Comparison of ENCODE assay signal across 23 cellular contexts in the genomic region with DNA sequence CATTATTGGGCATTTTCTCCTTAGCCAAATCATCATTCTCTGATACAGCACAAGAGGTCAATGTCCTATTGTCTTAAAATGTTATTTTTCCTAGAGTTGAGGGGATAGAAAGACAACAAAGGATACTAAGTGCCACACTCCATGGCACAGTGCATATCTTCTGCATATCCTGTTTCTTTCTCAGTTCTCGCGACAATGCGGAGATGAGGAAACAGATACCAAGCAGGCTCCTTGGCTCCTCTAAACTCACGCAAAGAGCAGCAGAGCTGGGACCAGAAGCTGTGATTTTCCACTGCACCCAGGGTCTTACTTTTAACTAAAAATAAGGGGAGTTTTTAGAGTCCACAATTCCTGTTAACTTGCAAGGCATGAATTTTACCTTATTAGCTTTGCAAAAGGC.
"Had no signal": no experiment of that assay in that cellular context is flagged by ENCODE, and none has a peak within 500 bp of the region (broad histone marks: within the 10 kb centered on the region; RNA-seq: fewer than 3 reads in every experiment).

No MANE protein-coding gene starts in this region.

- H3K27me3 Mint-ChIP-seq: natural killer cell treated with Interleukin-12 subunit alpha and Interleukin-12 subunit beta and Interleukin-15 and Interleukin-18, amount 100 ng/mL, for 72 hours; progenitor cell of endocrine pancreas had no signal

- H3K36me3 ChIP-seq: left ventricle myocardium inferior, ovary, right atrium auricular region, stomach, thyroid gland, transverse colon, upper lobe of right lung had no signal

- H3K27ac ChIP-seq: left ventricle myocardium inferior, ovary, right atrium auricular region, skin epidermis, testis, thyroid gland, transverse colon, upper lobe of right lung had no signal

- H3K9me3 ChIP-seq: left ventricle myocardium inferior, mucosa of descending colon, ovary, right atrium auricular region, stomach, testis, thyroid gland, transverse colon, upper lobe of right lung had no signal

- DNase-seq: hypothalamus; islet precursor cell; left ventricle myocardium inferior; midbrain; mucosa of descending colon; naive thymus-derived CD4-positive, alpha-beta T cell; ovary; stimulated activated CD4-positive, alpha-beta T cell treated with anti-CD3 and anti-CD28 coated beads, Interleukin-12 subunit alpha, Interleukin-12 subunit beta, amount 100 ng/mL, for 4 hours; stimulated activated CD4-positive, alpha-beta T cell treated with anti-CD3 and anti-CD28 coated beads, Interleukin-15, amount 100 ng/mL, for 24 hours; stimulated activated CD4-positive, alpha-beta T cell treated with anti-CD3 and anti-CD28 coated beads, Interleukin-2, amount 100 ng/mL, for 24 hours; stimulated activated CD4-positive, alpha-beta T cell treated with anti-CD3 and anti-CD28 coated beads, Interleukin-4, amount 100 ng/mL, for 1 hour; stimulated activated naive B cell treated with anti-CD40 and anti-IgM and Interleukin-4, amounts not matched to agents 10 μg/mL and 1 μg/mL and 100 μg/mL, for 72 hours; stimulated activated naive CD8-positive, alpha-beta T cell treated with anti-CD3 and anti-CD28 coated beads, Interleukin-15, Interleukin-2, amounts not matched to agents 100 U/mL and 50 U/mL, for 24 hours; stomach; testis; thyroid gland; transverse colon; upper lobe of right lung had no signal

- H3K27ac Mint-ChIP-seq: natural killer cell treated with Interleukin-12 subunit alpha and Interleukin-12 subunit beta and Interleukin-15 and Interleukin-18, amount 100 ng/mL, for 72 hours; progenitor cell of endocrine pancreas; stimulated activated naive B cell treated with anti-CD40 and anti-IgM and Interleukin-4, amounts not matched to agents 10 μg/mL and 1 μg/mL and 100 μg/mL, for 72 hours had no signal

- H3K4me3 ChIP-seq: left ventricle myocardium inferior, lung, mucosa of descending colon, ovary, right atrium auricular region, skin epidermis, stomach, testis, thyroid gland, transverse colon, upper lobe of right lung had no signal

- ATAC-seq: naive thymus-derived CD4-positive, alpha-beta T cell; natural killer cell treated with Interleukin-12 subunit alpha and Interleukin-12 subunit beta and Interleukin-15 and Interleukin-18, amount 100 ng/mL, for 72 hours; stimulated activated naive B cell treated with anti-CD40 and anti-IgM and Interleukin-4, amounts not matched to agents 10 μg/mL and 1 μg/mL and 100 μg/mL, for 72 hours; stimulated activated naive CD8-positive, alpha-beta T cell treated with anti-CD3 and anti-CD28 coated beads, Interleukin-15, Interleukin-2, amounts not matched to agents 100 U/mL and 50 U/mL, for 24 hours had no signal

- H3K9me3 Mint-ChIP-seq: natural killer cell treated with Interleukin-12 subunit alpha and Interleukin-12 subunit beta and Interleukin-15 and Interleukin-18, amount 100 ng/mL, for 72 hours; stimulated activated naive B cell treated with anti-CD40 and anti-IgM and Interleukin-4, amounts not matched to agents 10 μg/mL and 1 μg/mL and 100 μg/mL, for 72 hours had no signal

- H3K4me1 ChIP-seq: testis had no signal

- H3K36me3 Mint-ChIP-seq: naive thymus-derived CD4-positive, alpha-beta T cell; natural killer cell treated with Interleukin-12 subunit alpha and Interleukin-12 subunit beta and Interleukin-15 and Interleukin-18, amount 100 ng/mL, for 72 hours; stimulated activated naive B cell treated with anti-CD40 and anti-IgM and Interleukin-4, amounts not matched to agents 10 μg/mL and 1 μg/mL and 100 μg/mL, for 72 hours had no signal

- H3K4me3 Mint-ChIP-seq: naive thymus-derived CD4-positive, alpha-beta T cell; natural killer cell treated with Interleukin-12 subunit alpha and Interleukin-12 subunit beta and Interleukin-15 and Interleukin-18, amount 100 ng/mL, for 72 hours; stimulated activated naive B cell treated with anti-CD40 and anti-IgM and Interleukin-4, amounts not matched to agents 10 μg/mL and 1 μg/mL and 100 μg/mL, for 72 hours had no signal

- H3K27me3 ChIP-seq: ovary, right atrium auricular region, stomach, testis, thyroid gland, transverse colon, upper lobe of right lung had no signal
